26 cellular contexts compared by ENCODE assay signal in genomic region chr19:16506961-16507360, GRCh38. TPM values are rescaled to one million over a fixed set of nuclear protein-coding genes. Genes with fewer than 3 reads are reported as not detected.
"Had no signal": no experiment of that assay in that cellular context is flagged by ENCODE, and none has a peak within 500 bp of the region (broad histone marks: within the 10 kb centered on the region; RNA-seq: fewer than 3 reads in every experiment).

No MANE protein-coding gene starts in this region.

- H3K9me3 ChIP-seq: adrenal gland had no signal

- H3K27me3 ChIP-seq: adrenal gland had no signal

- H3K4me1 ChIP-seq: adrenal gland had no signal

- ATAC-seq: Right ventricle myocardium inferior, T-cell had no signal

- H3K27ac ChIP-seq: adrenal gland, KMS-11, SK-N-MC, VCaP had no signal

- DNase-seq: activated CD4-positive, alpha-beta memory T cell treated with anti-CD3 and anti-CD28 coated beads for 36 hours; activated CD4-positive, alpha-beta T cell treated with anti-CD3 and anti-CD28 coated beads, Interleukin-2, amount 10 ng/mL, durations not matched to agents 7 days and 5 days; activated CD4-positive, CD25-positive, alpha-beta regulatory T cell; activated CD8-positive, alpha-beta memory T cell treated with anti-CD3 and anti-CD28 coated beads, Interleukin-2, amount 50 U/mL, for 4 hours; activated naive CD4-positive, alpha-beta T cell treated with anti-CD3 and anti-CD28 coated beads, Interleukin-2, amount 50 U/mL, for 16 hours; activated naive CD8-positive, alpha-beta T cell treated with anti-CD3 and anti-CD28 coated beads, Interleukin-2, amount 10 ng/mL, durations not matched to agents 7 days and 5 days; adrenal gland; anterior cingulate cortex; cerebellar nuclear complex; NCI-H1092; NCI-H1417; NCI-H2029 treated with DMSO at 0.1 percent for 48 hours; NCI-H446 treated with DMSO at 0.1 percent for 48 hours; NCI-H524 treated with DMSO at 0.1 percent for 48 hours; NCI-H748 treated with DMSO at 0.1 percent for 48 hours; T-cell; T-helper 2 cell; T1000 had no signal

- H3K4me3 ChIP-seq: adrenal gland, SK-N-MC had no signal

RNA-seq across cellular contexts. Expression of gene CALR3, which starts 11.0 kb away (rescaled TPM):
- total RNA-seq: activated CD4-positive, alpha-beta memory T cell treated with anti-CD3 and anti-CD28 coated beads for 36 hours; activated CD4-positive, alpha-beta T cell treated with anti-CD3 and anti-CD28 coated beads, Interleukin-2, amount 10 ng/mL, durations not matched to agents 7 days and 5 days; activated naive CD8-positive, alpha-beta T cell treated with anti-CD3 and anti-CD28 coated beads, Interleukin-2, amount 10 ng/mL, durations not matched to agents 7 days and 5 days; cardiac septum; MCF 10A; OCI-LY7; Right ventricle myocardium inferior; RPMI7951; T-cell had no signal
